In the genomic region with DNA sequence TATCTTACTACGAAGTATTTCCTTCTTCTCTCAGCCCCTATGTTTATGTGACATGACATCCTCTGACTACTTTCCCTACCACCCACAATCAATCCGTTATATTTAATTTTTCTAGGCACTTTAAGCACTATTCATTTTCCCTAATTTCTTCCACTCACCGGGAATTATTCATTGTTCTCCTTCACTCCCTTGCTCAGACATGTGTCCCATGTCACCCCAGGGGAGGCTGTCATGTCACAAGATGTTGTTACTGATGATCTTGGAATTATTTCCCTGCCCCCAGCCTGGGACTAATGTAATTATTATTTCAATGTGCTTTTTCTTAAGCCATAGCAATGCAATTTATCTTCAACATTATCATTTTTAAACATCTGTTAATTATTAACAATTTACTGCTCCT, we compare ENCODE assay signal across 20 cellular contexts.
"Had no signal": no experiment of that assay in that cellular context is flagged by ENCODE, and none has a peak within 500 bp of the region (broad histone marks: within the 10 kb centered on the region; RNA-seq: fewer than 3 reads in every experiment).

No MANE protein-coding gene starts in this region.

- ATAC-seq: effector memory CD8-positive, alpha-beta T cell; esophagus mucosa; foreskin keratinocyte; gastroesophageal sphincter; left colon; left ventricle myocardium superior; lower lobe of right lung; naive thymus-derived CD8-positive, alpha-beta T cell; pancreas; right lobe of liver; stimulated activated naive B cell treated with anti-CD40 and anti-IgM and Interleukin-4, amounts not matched to agents 10 μg/mL and 1 μg/mL and 100 μg/mL, for 72 hours had no signal

- DNase-seq: effector memory CD8-positive, alpha-beta T cell; foreskin keratinocyte; hypothalamus; immature natural killer cell; islet precursor cell; kidney glomerular epithelial cell; left colon; left ventricle myocardium superior; lower lobe of right lung; naive thymus-derived CD8-positive, alpha-beta T cell; pancreas; right lobe of liver; stimulated activated CD4-positive, alpha-beta T cell treated with anti-CD3 and anti-CD28 coated beads, Interleukin-15, amount 100 ng/mL, for 24 hours; stimulated activated CD4-positive, alpha-beta T cell treated with anti-CD3 and anti-CD28 coated beads, Interleukin-2, amount 100 ng/mL, for 48 hours; stimulated activated naive B cell treated with anti-CD40 and anti-IgM and Interleukin-4, amounts not matched to agents 10 μg/mL and 1 μg/mL and 100 μg/mL, for 72 hours; upper lobe of left lung; uterus had no signal

- FAIRE-seq: pancreas, small intestine had no signal
